ENCODE assay signal across 24 cellular contexts in genomic region chr3:44289882-44290462, GRCh38. TPM values are rescaled to one million over a fixed set of nuclear protein-coding genes. Genes with fewer than 3 reads are reported as not detected.
A peak's percentile ranks its signal among the peaks of the same experiment; 100 is the strongest.
DNase-seq lines count a peak whose midpoint lies in the region; ATAC-seq, FAIRE-seq and TF ChIP-seq lines count a peak whose summit lies in the region.
"Had no signal": no experiment of that assay in that cellular context is flagged by ENCODE, and none has a peak within 500 bp of the region (broad histone marks: within the 10 kb centered on the region; RNA-seq: fewer than 3 reads in every experiment).

No MANE protein-coding gene starts in this region.

- no peak for FAIRE-seq in K562 (lab: Jason Lieb, UNC)
- FAIRE-seq: G401.6, GM12892, H1 had no signal

- TF ChIP-seq POLR2A in K562 (conservative IDR thresholded peaks at IDR 0.05): no peak

- no peak for TF ChIP-seq CTCF in K562 (IDR thresholded peaks at IDR 0.05 in 2 of 3, conservative IDR thresholded peaks at IDR 0.05 in 1 of 3; ENCODE audit: insufficient read depth in 2 of 3, low read depth in 1 of 3, low read length in 3 of 3)

- H3K27ac ChIP-seq in K562 (ENCODE audit: extremely low read depth, low read depth, low read length): peak overlapping the region; percentile 0; the same call in 1 of the 3 replicates
- H3K27ac ChIP-seq: Peyer's patch, SJSA1 had no signal

- H3K9me3 ChIP-seq in K562 (replicated peaks; ENCODE audit: control insufficient read depth, insufficient read depth, low read depth, low read length): no peaks in the 10 kb centered on the region
- H3K9me3 ChIP-seq: Peyer's patch, SJSA1 had no signal

- ATAC-seq in K562: peak; percentile 54
- ATAC-seq in GM18870 (IDR thresholded peaks at IDR 0.05; ENCODE audit: unreplicated experiment): no peak

- DNase-seq in DMS53 (lab: John Stamatoyannopoulos, UW) (peak; percentile 46), HT1080 (ENCODE audit: low read depth) (peak; percentile 3), K562 (ENCODE audit: extremely low read depth in 1 of 4, low spot score in 3 of 4) (peak in 1 of 4 experiments; percentile 21), kidney tubule cell (ENCODE audit: low spot score) (peak; percentile 15), cardiac septum (ENCODE audit: low spot score) (no peak), retina (no peak)
- DNase-seq: CD4-positive, CD25-positive, alpha-beta regulatory T cell; COR-L47; IMR-90; NCI-H1092; NCI-H1436; NCI-H1930; NCI-H226; NCI-H524; NCI-H82; Peyer's patch had no signal

- peak overlapping the region; percentile 63 for H2AFZ ChIP-seq in K562 (ENCODE audit: low read depth, low read length)

- no peaks in the 10 kb centered on the region for H3K27me3 ChIP-seq in K562 (ENCODE audit: control insufficient read depth in 2 of 2, insufficient read depth in 2 of 2, low read length in 2 of 2)
- H3K27me3 ChIP-seq: Peyer's patch, SJSA1 had no signal

- no peak overlapping the region for H3K9ac ChIP-seq in K562 (ENCODE audit: insufficient read depth in 1 of 2, low read depth in 2 of 2, low read length in 2 of 2)

- H3K4me3 ChIP-seq in K562: no peak overlapping the region
- H3K4me3 ChIP-seq: Peyer's patch, SJSA1 had no signal

- POLR2A ChIA-PET in K562 (lab: Yijun Ruan, JAX): no interaction called here

- no peaks in the 10 kb centered on the region for H4K20me1 ChIP-seq in K562 (replicated peaks; ENCODE audit: control insufficient read depth, insufficient read depth, low read length)

- H3K79me2 ChIP-seq in K562 (ENCODE audit: control insufficient read depth, insufficient read depth, low read length): no peaks in the 10 kb centered on the region

- TF ChIP-seq EP300 in K562 (IDR thresholded peaks at IDR 0.05; ENCODE audit: low read length): no peak

- BruUV-seq in K562 (replicated peaks; lab: Mats Ljungman, UMichigan): no TSS peak

- no peak for TF ChIP-seq RAD21 in K562 (CRISPR knock-in tag; conservative IDR thresholded peaks at IDR 0.05 in 1 of 2, IDR thresholded peaks at IDR 0.05 in 1 of 2)

- intact Hi-C loops in K562 (cut with micrococcal nuclease): no loop called here
- intact Hi-C loops in cardiac septum (cut with DNase I): no loop called here

- H3K9me1 ChIP-seq in K562 (ENCODE audit: control insufficient read depth, insufficient read depth, low read length): no peaks in the 10 kb centered on the region

- no peaks in the 10 kb centered on the region; a peak in 1 of 5 replicates for H3K4me1 ChIP-seq in K562 (replicated peaks in 1 of 2; ENCODE audit: control insufficient read depth in 2 of 2, insufficient read depth in 2 of 2, low read length in 2 of 2)
- H3K4me1 ChIP-seq: Peyer's patch, SJSA1 had no signal

- H3K4me2 ChIP-seq in K562 (ENCODE audit: insufficient read depth, low read length): no peak overlapping the region

- CTCF ChIA-PET in K562 (lab: Yijun Ruan, JAX; ENCODE audit: low intra/inter-chr PET ratio): no interaction called here

- no peaks in the 10 kb centered on the region for H3K36me3 ChIP-seq in K562 (ENCODE audit: control insufficient read depth, insufficient read depth, low read length)
- H3K36me3 ChIP-seq: Peyer's patch, SJSA1 had no signal

- 10% methylated on average over 3 of the region's 3 CpGs for WGBS in K562 (ENCODE audit: insufficient coverage, low coverage, missing lambda C conversion rate)

- in situ Hi-C loops in K562 (cut with MboI): no loop called here

TF ChIP-seq in K562, 482 proteins besides CTCF, POLR2A, EP300 and RAD21 (continues in another document):
- TF ChIP-seq PKNOX1 (IDR thresholded peaks at IDR 0.05) (peak; percentile 48), FOXM1 (IDR thresholded peaks at IDR 0.05; ENCODE audit: low read depth) (no peak), FOXM1 (CRISPR knock-in tag; IDR thresholded peaks at IDR 0.05; ENCODE audit: low read depth) (no peak), MEIS2 (IDR thresholded peaks at IDR 0.05; ENCODE audit: partially characterized antibody) (peak; percentile 47), GABPA (tag; conservative IDR thresholded peaks at IDR 0.05; ENCODE audit: low read depth) (no peak), MECOM (CRISPR knock-in tag; IDR thresholded peaks at IDR 0.05) (peak; percentile 64; the same call in 1 of the 2 replicates), FOSL1 (tag; conservative IDR thresholded peaks at IDR 0.05) (peak; percentile 92), ETV1 (tag; conservative IDR thresholded peaks at IDR 0.05; ENCODE audit: low read depth) (peak; percentile 63), ZNF668 (CRISPR knock-in tag; IDR thresholded peaks at IDR 0.05) (no peak), FOXJ2 (tag; IDR thresholded peaks at IDR 0.05) (no peak), SREBF1 (IDR thresholded peaks at IDR 0.05; ENCODE audit: borderline replicate concordance, low read depth, low read length) (no peak), ATF3 (IDR thresholded peaks at IDR 0.05) (peak; percentile 78), ATF3 (CRISPR knock-in tag; conservative IDR thresholded peaks at IDR 0.05) (no peak), ARID1B (IDR thresholded peaks at IDR 0.05) (peak; percentile 55), DLX4 (CRISPR knock-in tag; IDR thresholded peaks at IDR 0.05) (no peak), EHMT2 (IDR thresholded peaks at IDR 0.05) (peak; percentile 33; the same call in 1 of the 2 replicates)

RNA-seq across cellular contexts. Expression of gene TOPAZ1, which starts 48.3 kb away (rescaled TPM):
- not detected in 2 replicates for total RNA-seq in HT1080 (2014; rRNA removed; shearing (Covaris generic))
- polyA plus RNA-seq in HT1080 (2015; cell fraction: cytosol; rRNA removed): not detected in 2 replicates
- not detected in 2 replicates for polyA plus RNA-seq in HT1080 (2015; cell fraction: nucleus; rRNA removed)
- not detected in 2 replicates for total RNA-seq in K562 (2011; cell fraction: chromatin; rRNA removed; ENCODE audit: low replicate concordance)
- total RNA-seq in K562 (2011; cell fraction: nucleolus; rRNA removed): not detected in 2 replicates
- total RNA-seq in K562 (2011; cell fraction: nucleoplasm; rRNA removed): not detected in 2 replicates
- total RNA-seq in K562 (2014; rRNA removed) (not detected in 2 replicates), K562 (2014; rRNA removed; fragmentation: Illumina TruSeq; extraction: Trizol) (not detected in 2 replicates), K562 (2015; rRNA removed; fragmentation: Illumina TruSeq; extraction: Trizol) (not detected in 2 replicates), K562 (2021) (not detected in 2 replicates), cardiac septum (not detected)
- polyA plus RNA-seq in K562 (2011; rRNA removed) (not detected in 2 replicates), K562 (2014; fragmentation: Illumina TruSeq; extraction: Trizol) (not detected in 2 replicates), K562 (2014; fragmentation: Nextera tagmentation; extraction: Ambion mirVana) (under 1 TPM in 1 of 2 experiments, not detected in 1; 0.01 TPM), K562 (2014; rRNA removed) (not detected in 2 replicates)
- not detected in 2 replicates for polyA plus RNA-seq in K562 (2011; cell fraction: cytosol; rRNA removed)
- not detected in 2 replicates for polyA plus RNA-seq in K562 (2011; cell fraction: nucleus; rRNA removed)
- polyA plus RNA-seq in K562 (2012): not detected in 2 replicates
- polyA minus RNA-seq in K562 (2011; rRNA and poly(A)+ RNA removed): not detected in 2 replicates
- polyA minus RNA-seq in K562 (2011; cell fraction: cytosol; rRNA and poly(A)+ RNA removed): not detected in 2 replicates
- not detected in 2 replicates for polyA minus RNA-seq in K562 (2011; cell fraction: nucleus; rRNA and poly(A)+ RNA removed)
- total RNA-seq: CD4-positive, CD25-positive, alpha-beta regulatory T cell; H1; IMR-90; OCI-LY7; Peyer's patch; SJSA1; T-helper 1 cell treated with Interleukin-12 subunit alpha and Interleukin-12 subunit beta and Interleukin-4 antibody, amounts not matched to agents 30 ng/mL and 1 ng/mL, for 36 hours had no signal
- polyA plus RNA-seq: BJ; CD4-positive, CD25-positive, alpha-beta regulatory T cell; H1; IMR-90 had no signal

RNA-seq across cellular contexts. Expression of gene TCAIM, which starts 48.6 kb away (rescaled TPM):
- 11.7 and 13.9 TPM in 2 replicates for total RNA-seq in HT1080 (2014; rRNA removed; shearing (Covaris generic))
- 19.7 and 26.2 TPM in 2 replicates for polyA plus RNA-seq in HT1080 (2015; cell fraction: cytosol; rRNA removed)
- polyA plus RNA-seq in HT1080 (2015; cell fraction: nucleus; rRNA removed): 13.1 and 16.0 TPM in 2 replicates
- total RNA-seq in K562 (2011; cell fraction: chromatin; rRNA removed; ENCODE audit: low replicate concordance): 22.4 and 50.3 TPM in 2 replicates
- total RNA-seq in K562 (2011; cell fraction: nucleolus; rRNA removed): 13.2 and 13.8 TPM in 2 replicates
- 32.0 and 70.5 TPM in 2 replicates for total RNA-seq in K562 (2011; cell fraction: nucleoplasm; rRNA removed)
- total RNA-seq in K562 (2014; rRNA removed): 18.6 and 19.7 TPM in 2 replicates
- 36.7 and 43.5 TPM in 2 replicates for total RNA-seq in K562 (2014; rRNA removed; fragmentation: Illumina TruSeq; extraction: Trizol)
- 37.7 and 43.4 TPM in 2 replicates for total RNA-seq in K562 (2015; rRNA removed; fragmentation: Illumina TruSeq; extraction: Trizol)
- total RNA-seq in K562 (2021): 23.0 and 25.2 TPM in 2 replicates
- polyA plus RNA-seq in K562 (2011; rRNA removed): 42.5 and 53.3 TPM in 2 replicates
- 16.1 and 27.9 TPM in 2 replicates for polyA plus RNA-seq in K562 (2011; cell fraction: cytosol; rRNA removed)
- 13.7 and 14.4 TPM in 2 replicates for polyA plus RNA-seq in K562 (2011; cell fraction: nucleus; rRNA removed)
- 29.7 and 43.6 TPM in 2 replicates for polyA plus RNA-seq in K562 (2012)
- 32.3 and 36.9 TPM in 2 replicates for polyA plus RNA-seq in K562 (2014; fragmentation: Illumina TruSeq; extraction: Trizol)
- polyA plus RNA-seq in K562 (2014; fragmentation: Nextera tagmentation; extraction: Ambion mirVana): 10 to 100 TPM; 41.5 to 44.9 TPM
- polyA plus RNA-seq in K562 (2014; rRNA removed): 27.6 and 29.5 TPM in 2 replicates
- 38.9 and 41.3 TPM in 2 replicates for polyA minus RNA-seq in K562 (2011; rRNA and poly(A)+ RNA removed)
- polyA minus RNA-seq in K562 (2011; cell fraction: cytosol; rRNA and poly(A)+ RNA removed): 14.1 and 21.8 TPM in 2 replicates
- polyA minus RNA-seq in K562 (2011; cell fraction: nucleus; rRNA and poly(A)+ RNA removed): 19.5 and 36.3 TPM in 2 replicates
- 36.5 TPM for total RNA-seq in cardiac septum

Comparison
In these comparisons a context has a peak if more than half of its experiments do, and no peak if none do; other contexts are left out.
1. DNase-seq: peak in DMS53 (single experiment), HT1080 (single experiment) and kidney tubule cell (single experiment); none in cardiac septum (single experiment) and retina (single experiment).